ENCODE assay signal across 1 cellular context in the genomic region with DNA sequence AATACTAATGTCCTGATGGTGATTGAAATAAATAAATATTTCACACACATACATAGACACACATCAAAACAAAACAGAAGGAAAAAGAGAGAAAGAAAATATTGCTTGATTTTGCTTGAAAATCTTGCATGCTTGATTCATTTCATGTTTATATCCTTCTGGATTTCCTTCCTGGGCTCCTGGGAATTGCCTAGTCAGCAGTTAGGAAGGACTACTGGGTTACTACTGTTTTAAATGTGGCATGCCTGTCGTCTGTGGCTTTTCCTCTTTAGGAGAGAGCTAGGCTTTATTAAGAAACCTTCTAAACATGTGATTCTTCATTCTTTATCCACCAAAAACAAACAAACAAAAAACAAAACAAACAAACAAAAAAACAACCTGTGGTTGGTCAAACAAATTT.
TF ChIP-seq lines count a peak whose summit lies in the region.

No MANE protein-coding gene starts in this region.

TF ChIP-seq in SK-N-SH, 30 proteins besides CTCF, POLR2A, EP300 and RAD21:
- TF ChIP-seq, protein P1, sequence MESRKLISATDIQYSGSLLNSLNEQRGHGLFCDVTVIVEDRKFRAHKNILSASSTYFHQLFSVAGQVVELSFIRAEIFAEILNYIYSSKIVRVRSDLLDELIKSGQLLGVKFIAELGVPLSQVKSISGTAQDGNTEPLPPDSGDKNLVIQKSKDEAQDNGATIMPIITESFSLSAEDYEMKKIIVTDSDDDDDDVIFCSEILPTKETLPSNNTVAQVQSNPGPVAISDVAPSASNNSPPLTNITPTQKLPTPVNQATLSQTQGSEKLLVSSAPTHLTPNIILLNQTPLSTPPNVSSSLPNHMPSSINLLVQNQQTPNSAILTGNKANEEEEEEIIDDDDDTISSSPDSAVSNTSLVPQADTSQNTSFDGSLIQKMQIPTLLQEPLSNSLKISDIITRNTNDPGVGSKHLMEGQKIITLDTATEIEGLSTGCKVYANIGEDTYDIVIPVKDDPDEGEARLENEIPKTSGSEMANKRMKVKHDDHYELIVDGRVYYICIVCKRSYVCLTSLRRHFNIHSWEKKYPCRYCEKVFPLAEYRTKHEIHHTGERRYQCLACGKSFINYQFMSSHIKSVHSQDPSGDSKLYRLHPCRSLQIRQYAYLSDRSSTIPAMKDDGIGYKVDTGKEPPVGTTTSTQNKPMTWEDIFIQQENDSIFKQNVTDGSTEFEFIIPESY (IDR thresholded peaks at IDR 0.05; ENCODE audit: borderline replicate concordance, low read depth), result no peak
- TF ChIP-seq TEAD4 (IDR thresholded peaks at IDR 0.05; ENCODE audit: borderline replicate concordance, insufficient read depth), result no peak
- no peak for TF ChIP-seq GATA2 (CRISPR knock-in tag; IDR thresholded peaks at IDR 0.05)
- TF ChIP-seq, protein P2, sequence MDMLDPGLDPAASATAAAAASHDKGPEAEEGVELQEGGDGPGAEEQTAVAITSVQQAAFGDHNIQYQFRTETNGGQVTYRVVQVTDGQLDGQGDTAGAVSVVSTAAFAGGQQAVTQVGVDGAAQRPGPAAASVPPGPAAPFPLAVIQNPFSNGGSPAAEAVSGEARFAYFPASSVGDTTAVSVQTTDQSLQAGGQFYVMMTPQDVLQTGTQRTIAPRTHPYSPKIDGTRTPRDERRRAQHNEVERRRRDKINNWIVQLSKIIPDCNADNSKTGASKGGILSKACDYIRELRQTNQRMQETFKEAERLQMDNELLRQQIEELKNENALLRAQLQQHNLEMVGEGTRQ (IDR thresholded peaks at IDR 0.05; ENCODE audit: borderline replicate concordance, low read depth, low read length), result no peak
- TF ChIP-seq MXI1 (IDR thresholded peaks at IDR 0.05; ENCODE audit: low read depth, low read length), result no peak
- no peak for TF ChIP-seq TAF1 (IDR thresholded peaks at IDR 0.05; ENCODE audit: borderline replicate concordance, low read depth, low read length)
- no peak for TF ChIP-seq YY1 (IDR thresholded peaks at IDR 0.05; ENCODE audit: low read depth)
- no peak for TF ChIP-seq TCF12 (IDR thresholded peaks at IDR 0.05)
- no peak for TF ChIP-seq CHD2 (IDR thresholded peaks at IDR 0.05; ENCODE audit: low read length, partially characterized antibody)
- no peak for TF ChIP-seq MEF2A (IDR thresholded peaks at IDR 0.05; ENCODE audit: borderline replicate concordance, low read depth)
- no peak for TF ChIP-seq EZH2phosphoT487 (IDR thresholded peaks at IDR 0.05; ENCODE audit: borderline replicate concordance, low read depth)
- TF ChIP-seq SMC3 (IDR thresholded peaks at IDR 0.05; ENCODE audit: low read depth, low read length), result no peak
- TF ChIP-seq, protein P3, sequence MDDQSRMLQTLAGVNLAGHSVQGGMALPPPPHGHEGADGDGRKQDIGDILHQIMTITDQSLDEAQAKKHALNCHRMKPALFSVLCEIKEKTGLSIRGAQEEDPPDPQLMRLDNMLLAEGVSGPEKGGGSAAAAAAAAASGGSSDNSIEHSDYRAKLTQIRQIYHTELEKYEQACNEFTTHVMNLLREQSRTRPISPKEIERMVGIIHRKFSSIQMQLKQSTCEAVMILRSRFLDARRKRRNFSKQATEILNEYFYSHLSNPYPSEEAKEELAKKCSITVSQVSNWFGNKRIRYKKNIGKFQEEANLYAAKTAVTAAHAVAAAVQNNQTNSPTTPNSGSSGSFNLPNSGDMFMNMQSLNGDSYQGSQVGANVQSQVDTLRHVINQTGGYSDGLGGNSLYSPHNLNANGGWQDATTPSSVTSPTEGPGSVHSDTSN (IDR thresholded peaks at IDR 0.05), result no peak
- TF ChIP-seq ELF1 (IDR thresholded peaks at IDR 0.05), result no peak
- TF ChIP-seq, protein P4, sequence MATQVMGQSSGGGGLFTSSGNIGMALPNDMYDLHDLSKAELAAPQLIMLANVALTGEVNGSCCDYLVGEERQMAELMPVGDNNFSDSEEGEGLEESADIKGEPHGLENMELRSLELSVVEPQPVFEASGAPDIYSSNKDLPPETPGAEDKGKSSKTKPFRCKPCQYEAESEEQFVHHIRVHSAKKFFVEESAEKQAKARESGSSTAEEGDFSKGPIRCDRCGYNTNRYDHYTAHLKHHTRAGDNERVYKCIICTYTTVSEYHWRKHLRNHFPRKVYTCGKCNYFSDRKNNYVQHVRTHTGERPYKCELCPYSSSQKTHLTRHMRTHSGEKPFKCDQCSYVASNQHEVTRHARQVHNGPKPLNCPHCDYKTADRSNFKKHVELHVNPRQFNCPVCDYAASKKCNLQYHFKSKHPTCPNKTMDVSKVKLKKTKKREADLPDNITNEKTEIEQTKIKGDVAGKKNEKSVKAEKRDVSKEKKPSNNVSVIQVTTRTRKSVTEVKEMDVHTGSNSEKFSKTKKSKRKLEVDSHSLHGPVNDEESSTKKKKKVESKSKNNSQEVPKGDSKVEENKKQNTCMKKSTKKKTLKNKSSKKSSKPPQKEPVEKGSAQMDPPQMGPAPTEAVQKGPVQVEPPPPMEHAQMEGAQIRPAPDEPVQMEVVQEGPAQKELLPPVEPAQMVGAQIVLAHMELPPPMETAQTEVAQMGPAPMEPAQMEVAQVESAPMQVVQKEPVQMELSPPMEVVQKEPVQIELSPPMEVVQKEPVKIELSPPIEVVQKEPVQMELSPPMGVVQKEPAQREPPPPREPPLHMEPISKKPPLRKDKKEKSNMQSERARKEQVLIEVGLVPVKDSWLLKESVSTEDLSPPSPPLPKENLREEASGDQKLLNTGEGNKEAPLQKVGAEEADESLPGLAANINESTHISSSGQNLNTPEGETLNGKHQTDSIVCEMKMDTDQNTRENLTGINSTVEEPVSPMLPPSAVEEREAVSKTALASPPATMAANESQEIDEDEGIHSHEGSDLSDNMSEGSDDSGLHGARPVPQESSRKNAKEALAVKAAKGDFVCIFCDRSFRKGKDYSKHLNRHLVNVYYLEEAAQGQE (IDR thresholded peaks at IDR 0.05; ENCODE audit: low read depth, low read length), result no peak
- no peak for TF ChIP-seq RFX5 (IDR thresholded peaks at IDR 0.05; ENCODE audit: low read length)
- TF ChIP-seq, protein P5, sequence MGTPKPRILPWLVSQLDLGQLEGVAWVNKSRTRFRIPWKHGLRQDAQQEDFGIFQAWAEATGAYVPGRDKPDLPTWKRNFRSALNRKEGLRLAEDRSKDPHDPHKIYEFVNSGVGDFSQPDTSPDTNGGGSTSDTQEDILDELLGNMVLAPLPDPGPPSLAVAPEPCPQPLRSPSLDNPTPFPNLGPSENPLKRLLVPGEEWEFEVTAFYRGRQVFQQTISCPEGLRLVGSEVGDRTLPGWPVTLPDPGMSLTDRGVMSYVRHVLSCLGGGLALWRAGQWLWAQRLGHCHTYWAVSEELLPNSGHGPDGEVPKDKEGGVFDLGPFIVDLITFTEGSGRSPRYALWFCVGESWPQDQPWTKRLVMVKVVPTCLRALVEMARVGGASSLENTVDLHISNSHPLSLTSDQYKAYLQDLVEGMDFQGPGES (IDR thresholded peaks at IDR 0.05; ENCODE audit: low read depth, low read length), result no peak
- TF ChIP-seq, protein P6, sequence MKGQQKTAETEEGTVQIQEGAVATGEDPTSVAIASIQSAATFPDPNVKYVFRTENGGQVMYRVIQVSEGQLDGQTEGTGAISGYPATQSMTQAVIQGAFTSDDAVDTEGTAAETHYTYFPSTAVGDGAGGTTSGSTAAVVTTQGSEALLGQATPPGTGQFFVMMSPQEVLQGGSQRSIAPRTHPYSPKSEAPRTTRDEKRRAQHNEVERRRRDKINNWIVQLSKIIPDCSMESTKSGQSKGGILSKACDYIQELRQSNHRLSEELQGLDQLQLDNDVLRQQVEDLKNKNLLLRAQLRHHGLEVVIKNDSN (IDR thresholded peaks at IDR 0.05; ENCODE audit: borderline replicate concordance, low read depth), result no peak
